18 cellular contexts compared by ENCODE assay signal in the genomic region with DNA sequence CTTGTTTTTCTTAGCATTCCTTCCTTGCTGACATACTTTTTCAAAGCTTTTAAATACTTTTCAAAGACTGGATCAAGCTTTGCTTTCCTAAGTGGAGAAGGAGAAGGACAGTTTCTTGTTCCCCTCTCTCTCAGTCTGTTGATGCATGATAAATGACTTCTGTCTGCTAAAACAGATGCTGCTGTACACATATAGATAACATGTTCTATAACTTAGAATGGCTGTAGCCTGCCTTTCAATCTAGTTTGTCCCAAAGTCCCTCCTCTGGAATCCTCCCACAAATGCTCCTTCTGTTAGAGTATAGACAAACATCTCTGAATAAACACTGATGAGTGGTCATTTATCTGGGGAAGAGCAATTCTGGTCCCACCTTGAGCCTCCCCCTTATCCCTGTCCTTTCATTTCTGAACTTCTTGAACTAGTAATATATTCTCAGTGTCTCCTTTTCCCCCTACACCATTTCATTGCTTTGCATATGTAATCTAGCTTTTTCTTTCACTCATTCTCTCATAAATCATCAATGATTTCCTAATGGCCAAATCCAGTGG.
"Had no signal": no experiment of that assay in that cellular context is flagged by ENCODE, and none has a peak within 500 bp of the region (broad histone marks: within the 10 kb centered on the region; RNA-seq: fewer than 3 reads in every experiment).

No MANE protein-coding gene starts in this region.

- ATAC-seq: effector memory CD8-positive, alpha-beta T cell; gastroesophageal sphincter; left lobe of liver; naive thymus-derived CD4-positive, alpha-beta T cell; stimulated activated effector memory CD8-positive, alpha-beta T cell treated with anti-CD3 and anti-CD28 coated beads, Interleukin-12 subunit alpha, Interleukin-12 subunit beta, amount 100 ng/mL, for 72 hours; stimulated activated naive CD8-positive, alpha-beta T cell treated with anti-CD3 and anti-CD28 coated beads, Interleukin-15, Interleukin-2, amounts not matched to agents 100 U/mL and 50 U/mL, for 24 hours had no signal

- DNase-seq: effector memory CD8-positive, alpha-beta T cell; esophagus squamous epithelium; foreskin fibroblast; glutamatergic neuron; islet precursor cell; mammary epithelial cell; naive thymus-derived CD4-positive, alpha-beta T cell; nephron progenitor cell; posterior cingulate gyrus; small intestine; stimulated activated CD4-positive, alpha-beta T cell treated with anti-CD3 and anti-CD28 coated beads, Interleukin-12 subunit alpha, Interleukin-12 subunit beta, amount 100 ng/mL, for 4 hours; stimulated activated CD4-positive, alpha-beta T cell treated with anti-CD3 and anti-CD28 coated beads, Interleukin-2, amount 100 ng/mL, for 48 hours; stimulated activated CD8-positive, alpha-beta memory T cell treated with anti-CD3 and anti-CD28 coated beads, Interleukin-4, amount 100 ng/mL, for 48 hours; stimulated activated naive CD8-positive, alpha-beta T cell treated with anti-CD3 and anti-CD28 coated beads, Interleukin-15, Interleukin-2, amounts not matched to agents 100 U/mL and 50 U/mL, for 24 hours; thyroid gland had no signal
